8 cellular contexts compared by ENCODE assay signal in the genomic region with DNA sequence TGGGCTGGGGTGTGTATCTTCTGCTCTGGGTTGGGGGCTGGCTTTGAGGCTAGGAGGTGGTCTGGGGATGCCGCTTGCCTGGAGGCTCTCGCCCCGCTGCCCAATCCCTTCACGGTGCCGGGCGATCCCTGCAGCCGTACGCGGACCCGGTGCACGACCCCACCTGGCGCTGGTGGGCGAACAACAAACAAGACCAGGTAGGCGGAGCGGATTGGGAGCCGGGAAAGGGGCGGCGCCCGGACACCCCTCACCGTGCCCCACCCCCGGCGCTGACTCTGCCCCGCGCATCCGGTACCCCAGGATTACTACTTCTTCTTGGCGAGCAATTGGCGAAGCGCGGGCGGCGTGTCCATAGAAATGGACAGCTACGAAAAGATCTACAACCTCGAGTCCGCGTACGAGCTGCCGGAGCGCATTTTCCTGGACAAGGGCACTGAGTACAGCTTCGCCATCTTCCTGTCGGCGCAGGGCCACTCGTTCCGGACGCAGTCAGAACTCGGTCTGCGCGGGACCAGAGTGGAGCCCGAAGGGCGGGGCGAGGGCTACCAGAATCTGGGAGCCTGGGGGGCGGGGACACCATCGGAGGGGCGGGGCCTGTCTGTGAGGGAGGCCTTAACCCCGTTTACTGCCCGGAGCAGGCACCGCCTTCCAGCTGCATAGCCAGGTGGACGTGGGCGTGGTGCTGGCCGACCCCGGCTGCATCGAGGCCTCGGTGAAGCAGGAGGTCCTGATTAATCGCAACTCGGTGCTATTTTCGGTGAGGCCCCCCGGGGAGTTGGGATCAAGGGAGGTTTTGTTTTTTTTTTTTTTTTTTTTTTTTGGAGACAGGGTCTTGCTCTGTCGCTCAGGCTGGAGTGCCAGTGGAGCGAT. TPM values are rescaled to one million over a fixed set of nuclear protein-coding genes. Genes with fewer than 3 reads are reported as not detected.
A peak's percentile ranks its signal among the peaks of the same experiment; 100 is the strongest.
DNase-seq lines count a peak whose midpoint lies in the region; ATAC-seq lines count a peak whose summit lies in the region.

No MANE protein-coding gene starts in this region.

- intact Hi-C loops in CD4-positive, alpha-beta memory T cell (cut with micrococcal nuclease) = loop anchor here (1.0 kb wide), 1 partner anchor 12 kb away; a partner anchor contains a TSS

- H3K4me2 ChIP-seq in mesendoderm (ENCODE audit: low read length) = peak overlapping the region; percentile 93

- H2BK120ac ChIP-seq in mesendoderm (ENCODE audit: low read depth, low read length) = no peak overlapping the region

- DNase-seq in CD4-positive, alpha-beta memory T cell = peak; percentile 45 to 74 (median 46)
- DNase-seq in HCEC 1CT (peak; percentile 60), NCI-H510A (lab: John Stamatoyannopoulos, UW) (peak; percentile 78), mesendoderm (peak; percentile 91)
- DNase-seq in activated CD4-positive, alpha-beta T cell treated with anti-CD3 and anti-CD28 coated beads, Interleukin-2, amount 50 U/mL, for 48 hours = peak; percentile 97
- peak; percentile 54 to 71 (median 54) for DNase-seq in effector memory CD4-positive, alpha-beta T cell
- peak; percentile 72 to 84 for DNase-seq in stimulated activated CD8-positive, alpha-beta memory T cell treated with anti-CD3 and anti-CD28 coated beads, Interleukin-15, amount 100 ng/mL, for 48 hours (ENCODE audit: low read depth in 2 of 2)

- no peak overlapping the region for H3K18ac ChIP-seq in mesendoderm (ENCODE audit: low read length)

- H3K27ac Mint-ChIP-seq in CD4-positive, alpha-beta memory T cell = peak overlapping the region in 3 of 7 donors; percentile 8 to 61 (median 48)

- POLR2A ChIA-PET in CD4-positive, alpha-beta memory T cell (lab: Charles Lee; ENCODE audit: partially characterized antibody) = interaction anchor here (0.7 to 3.7 kb wide), 5 partner anchors 8 to 41 kb away, joined by 3 to 28 read pairs (median 3); a partner anchor contains a TSS

- H3K79me1 ChIP-seq in mesendoderm (ENCODE audit: low read length) = no peaks in the 10 kb centered on the region

- H3K23ac ChIP-seq in mesendoderm (ENCODE audit: low read length) = no peak overlapping the region

- peaks cover 0 to 26% (median 13%) of the 10 kb centered on the region in 4 donors for H3K4me1 Mint-ChIP-seq in CD4-positive, alpha-beta memory T cell

- H3K27me3 Mint-ChIP-seq in CD4-positive, alpha-beta memory T cell = peaks cover 0 to 7% of the 10 kb centered on the region in 2 donors

- no peak overlapping the region for H3K4ac ChIP-seq in mesendoderm (ENCODE audit: low read depth, low read length)

- no peaks in the 10 kb centered on the region for H3K79me2 ChIP-seq in mesendoderm (ENCODE audit: control insufficient read depth, insufficient read depth, low read length)

- no peak overlapping the region for H2AK5ac ChIP-seq in mesendoderm (ENCODE audit: low read length)

- peak overlapping the region; percentile 64 for H3K9ac ChIP-seq in mesendoderm (ENCODE audit: low read length)

- no peaks in the 10 kb centered on the region for H3K36me3 Mint-ChIP-seq in CD4-positive, alpha-beta memory T cell

- peak overlapping the region; percentile 80 to 87 (median 86) for H3K4me3 Mint-ChIP-seq in CD4-positive, alpha-beta memory T cell

- no peaks in the 10 kb centered on the region for H3K27me3 ChIP-seq in CD4-positive, alpha-beta memory T cell (ENCODE audit: insufficient read depth, low read length)
- H3K27me3 ChIP-seq in effector memory CD4-positive, alpha-beta T cell (replicated peaks; ENCODE audit: control insufficient read depth, insufficient read depth, low read length, poor library complexity, severe bottlenecking) = no peaks in the 10 kb centered on the region
- H3K27me3 ChIP-seq in mesendoderm (ENCODE audit: insufficient read depth, low read length, poor library complexity) = peaks cover 7% of the 10 kb centered on the region

- H3K56ac ChIP-seq in mesendoderm (ENCODE audit: low read length) = peak overlapping the region; percentile 80

- ATAC-seq in HG03135 (IDR thresholded peaks at IDR 0.05; ENCODE audit: unreplicated experiment) = no peak

- H3K36me3 ChIP-seq in CD4-positive, alpha-beta memory T cell (ENCODE audit: insufficient read depth, low read length) = no peaks in the 10 kb centered on the region
- H3K36me3 ChIP-seq in effector memory CD4-positive, alpha-beta T cell (ENCODE audit: control insufficient read depth, insufficient read depth, low read length) = no peaks in the 10 kb centered on the region
- no peaks in the 10 kb centered on the region for H3K36me3 ChIP-seq in mesendoderm (ENCODE audit: control insufficient read depth, insufficient read depth, low read length)

- no peak overlapping the region for H2BK5ac ChIP-seq in mesendoderm (ENCODE audit: low read length)

- WGBS in mesendoderm (ENCODE audit: extremely low coverage, insufficient coverage, low lambda C conversion rate) = no CpG with 5 or more reads among the region's 68 CpGs

- CTCF ChIA-PET in CD4-positive, alpha-beta memory T cell (lab: Charles Lee; ENCODE audit: partially characterized antibody) = interaction anchor here (1.1 to 1.2 kb wide), 2 partner anchors 12 to 118 kb away, joined by 3 read pairs; a partner anchor contains a TSS

- peaks cover 13% of the 10 kb centered on the region for H3K4me1 ChIP-seq in CD4-positive, alpha-beta memory T cell (ENCODE audit: insufficient read depth, low read length)
- peaks cover 15% of the 10 kb centered on the region for H3K4me1 ChIP-seq in effector memory CD4-positive, alpha-beta T cell (ENCODE audit: control insufficient read depth, insufficient read depth, low read length, poor library complexity, severe bottlenecking)
- H3K4me1 ChIP-seq in mesendoderm (ENCODE audit: control insufficient read depth, low read depth, low read length) = no peaks in the 10 kb centered on the region

- H2BK15ac ChIP-seq in mesendoderm (replicated peaks; ENCODE audit: low read depth) = no peak overlapping the region

- no peak overlapping the region for H3K27ac ChIP-seq in CD4-positive, alpha-beta memory T cell (ENCODE audit: low read depth, low read length)
- no peak overlapping the region for H3K27ac ChIP-seq in effector memory CD4-positive, alpha-beta T cell (ENCODE audit: insufficient read depth, low read length, poor library complexity, severe bottlenecking)
- H3K27ac ChIP-seq in mesendoderm (ENCODE audit: low read depth, low read length) = peak overlapping the region; percentile 12

- no peaks in the 10 kb centered on the region for H3K9me3 Mint-ChIP-seq in CD4-positive, alpha-beta memory T cell

- no peaks in the 10 kb centered on the region for H3K9me3 ChIP-seq in CD4-positive, alpha-beta memory T cell (ENCODE audit: control insufficient read depth in 1 of 2, low read length in 2 of 2)
- H3K9me3 ChIP-seq in effector memory CD4-positive, alpha-beta T cell (ENCODE audit: control insufficient read depth, low read length) = no peaks in the 10 kb centered on the region

- H3K4me3 ChIP-seq in CD4-positive, alpha-beta memory T cell (ENCODE audit: low read length in 2 of 2) = peak overlapping the region; percentile 61 to 68
- peak overlapping the region; percentile 70 for H3K4me3 ChIP-seq in effector memory CD4-positive, alpha-beta T cell (ENCODE audit: insufficient read depth, low read depth, low read length, poor library complexity, severe bottlenecking)
- peak overlapping the region; percentile 53 for H3K4me3 ChIP-seq in mesendoderm (ENCODE audit: low read length)

- H4K8ac ChIP-seq in mesendoderm (ENCODE audit: low read depth, low read length) = no peak overlapping the region

- no peak overlapping the region for H4K5ac ChIP-seq in mesendoderm (ENCODE audit: low read length)

RNA-seq across cellular contexts. Expression of a gene that starts 12.1 kb away (rescaled TPM):
- total RNA-seq in CD4-positive, alpha-beta memory T cell = 10 to 100 TPM; 89.6 to 90.6 TPM
- polyA plus RNA-seq in CD4-positive, alpha-beta memory T cell = 100 to 1,000 TPM; 178 to 197 TPM
- 175 TPM for polyA plus RNA-seq in mesendoderm (2013, experiment 1 of 2)
- polyA plus RNA-seq in mesendoderm (2013, experiment 2 of 2) = 175 TPM

RNA-seq across cellular contexts. Expression of a gene that starts 25.5 kb away (rescaled TPM):
- total RNA-seq in CD4-positive, alpha-beta memory T cell = under 1 TPM in 1 of 2 experiments, not detected in 1; 0.15 TPM
- polyA plus RNA-seq in CD4-positive, alpha-beta memory T cell = not detected
- polyA plus RNA-seq in mesendoderm (2013, experiment 1 of 2) = 0.56 TPM
- polyA plus RNA-seq in mesendoderm (2013, experiment 2 of 2) = 0.35 TPM

RNA-seq across cellular contexts. Expression of a gene that starts 26.2 kb away (rescaled TPM):
- total RNA-seq in CD4-positive, alpha-beta memory T cell = 1 to 10 TPM; 3.0 to 3.8 TPM
- under 1 TPM in 1 of 2 donors, not detected in 1; 0.07 TPM for polyA plus RNA-seq in CD4-positive, alpha-beta memory T cell
- polyA plus RNA-seq in mesendoderm (2013, experiment 1 of 2) = 2.1 TPM
- 2.1 TPM for polyA plus RNA-seq in mesendoderm (2013, experiment 2 of 2)

RNA-seq across cellular contexts. Expression of a gene that starts 26.7 kb away (rescaled TPM):
- total RNA-seq in CD4-positive, alpha-beta memory T cell = 10 to 100 TPM; 23.3 to 27.0 TPM
- 1 to 10 TPM; 2.2 to 3.7 TPM for polyA plus RNA-seq in CD4-positive, alpha-beta memory T cell
- 0.07 TPM for polyA plus RNA-seq in mesendoderm (2013, experiment 1 of 2)
- polyA plus RNA-seq in mesendoderm (2013, experiment 2 of 2) = 0.20 TPM

RNA-seq across cellular contexts. Expression of a gene that starts 40.6 kb away (rescaled TPM):
- 10 to 100 TPM; 53.1 to 53.8 TPM for total RNA-seq in CD4-positive, alpha-beta memory T cell
- polyA plus RNA-seq in CD4-positive, alpha-beta memory T cell = 10 to 100 TPM; 18.2 to 22.2 TPM
- polyA plus RNA-seq in mesendoderm (2013, experiment 1 of 2) = 2.2 TPM
- 2.6 TPM for polyA plus RNA-seq in mesendoderm (2013, experiment 2 of 2)

Comparison
In these comparisons a context has a peak if more than half of its experiments do, and no peak if none do; other contexts are left out.
1. DNase-seq: peak in every context shown above with its lines; median percentile 97 in activated CD4-positive, alpha-beta T cell treated with anti-CD3 and anti-CD28 coated beads, Interleukin-2, amount 50 U/mL, for 48 hours; 91 in mesendoderm; 78 in NCI-H510A; 78 in stimulated activated CD8-positive, alpha-beta memory T cell treated with anti-CD3 and anti-CD28 coated beads, Interleukin-15, amount 100 ng/mL, for 48 hours; 60 in HCEC 1CT; 54 in effector memory CD4-positive, alpha-beta T cell; 46 in CD4-positive, alpha-beta memory T cell.